28 cellular contexts compared by ENCODE assay signal in the genomic region with DNA sequence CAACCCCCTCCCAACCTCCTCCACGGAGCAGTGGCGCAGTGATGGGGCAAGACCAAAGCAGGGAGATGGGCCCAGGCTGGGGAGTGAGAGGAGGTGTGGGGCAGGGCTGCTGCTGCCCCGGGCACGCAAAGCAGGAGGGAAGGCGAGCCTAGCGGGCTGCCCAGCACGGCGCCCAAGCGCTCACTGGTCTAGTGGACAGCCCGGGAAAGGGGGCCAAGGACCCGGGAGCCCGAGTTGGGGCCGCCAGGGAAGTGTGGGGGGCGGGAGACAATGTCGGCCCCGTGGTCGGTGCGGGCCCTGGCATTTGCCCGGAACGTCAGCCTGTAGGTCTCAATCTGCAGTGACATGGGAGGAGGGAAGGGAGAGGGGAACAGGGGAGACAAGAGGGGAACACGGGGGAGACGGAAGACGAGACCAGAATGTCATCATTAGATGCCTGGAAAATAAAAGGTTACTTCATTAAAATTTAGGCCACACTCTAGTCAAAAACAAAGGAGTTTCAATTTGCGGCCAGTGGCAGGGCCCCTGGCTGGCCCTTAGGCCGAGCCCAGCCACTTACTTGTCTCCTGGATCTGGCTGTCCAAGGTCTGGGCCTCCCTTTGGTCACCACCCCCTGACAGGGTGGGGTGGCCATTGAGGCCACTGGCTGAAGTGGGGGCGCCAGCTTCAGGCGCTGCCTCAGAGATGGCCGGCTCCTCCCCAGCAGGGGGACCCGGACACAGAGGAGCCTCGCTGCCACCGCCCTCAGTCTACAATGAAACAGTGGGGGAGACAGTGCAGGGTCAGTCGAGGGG. TPM values are rescaled to one million over a fixed set of nuclear protein-coding genes. Genes with fewer than 3 reads are reported as not detected.
DNase-seq lines count a peak whose midpoint lies in the region; ATAC-seq, FAIRE-seq and TF ChIP-seq lines count a peak whose summit lies in the region.
"Had no signal": no experiment of that assay in that cellular context is flagged by ENCODE, and none has a peak within 500 bp of the region (broad histone marks: within the 10 kb centered on the region; RNA-seq: fewer than 3 reads in every experiment).

No MANE protein-coding gene starts in this region.

- H3K4me1 Mint-ChIP-seq in chondrocyte (ENCODE audit: low read depth) (no peaks in the 10 kb centered on the region), neural progenitor cell (peaks cover 3% of the 10 kb centered on the region), type B pancreatic cell (ENCODE audit: unreplicated experiment) (no peaks in the 10 kb centered on the region)
- H3K4me1 Mint-ChIP-seq: CD4-positive, CD25-positive, alpha-beta regulatory T cell had no signal

- H3K4me3 ChIP-seq in HepG2 (replicated peaks in 1 of 3; ENCODE audit: insufficient read depth in 1 of 3, low read depth in 2 of 3, low read length in 3 of 3) (no peak overlapping the region), right lobe of liver (no peak overlapping the region), neural progenitor cell (no peak overlapping the region), colonic mucosa (no peak overlapping the region)
- H3K4me3 ChIP-seq: coronary artery, GM12878, heart left ventricle had no signal

- FAIRE-seq in HepG2 (lab: Jason Lieb, UNC) = no peak
- FAIRE-seq: endometrium, GM12878, GM19239 had no signal

- H4K20me1 ChIP-seq in HepG2 (ENCODE audit: insufficient read depth, low read length) = no peaks in the 10 kb centered on the region
- no peaks in the 10 kb centered on the region for H4K20me1 ChIP-seq in neural progenitor cell (ENCODE audit: low read depth)

- H2AFZ ChIP-seq in HepG2 (ENCODE audit: low read length) (no peak overlapping the region), neural progenitor cell (replicated peaks) (no peak overlapping the region)

- DNase-seq in HepG2 (ENCODE audit: low spot score) (no peak), right lobe of liver (no peak), chondrocyte (ENCODE audit: low spot score) (peak; percentile 73), neural progenitor cell (ENCODE audit: low spot score) (peak; percentile 32), NCI-H187 (lab: John Stamatoyannopoulos, UW) (no peak), type B pancreatic cell (ENCODE audit: extremely low spot score, unreplicated experiment) (no peak), colonic mucosa (no peak)
- DNase-seq: activated CD4-positive, CD25-positive, alpha-beta regulatory T cell; activated CD8-positive, alpha-beta T cell treated with anti-CD3 and anti-CD28 coated beads, Interleukin-2, amount 10 ng/mL, durations not matched to agents 7 days and 5 days; activated naive CD4-positive, alpha-beta T cell treated with anti-CD3 and anti-CD28 coated beads, Interleukin-2, amount 50 U/mL, for 16 hours; activated T-cell treated with anti-CD3 and anti-CD28 coated beads, Interleukin-2, amount 50 U/mL, for 4 hours; aorta; CD4-positive, CD25-positive, alpha-beta regulatory T cell; DMS53; GOT3; heart left ventricle; Karpas-422; NCI-H1092 treated with DMSO at 0.1 percent for 48 hours; NCI-H2081 treated with DMSO at 0.1 percent for 48 hours; retina; stimulated activated CD8-positive, alpha-beta memory T cell treated with anti-CD3 and anti-CD28 coated beads, Interleukin-4, amount 100 ng/mL, for 48 hours had no signal

- no peak for TF ChIP-seq POLR2A in HepG2 (IDR thresholded peaks at IDR 0.05; ENCODE audit: insufficient read depth in 1 of 2, low read depth in 2 of 2, low read length in 2 of 2)
- no peak for TF ChIP-seq POLR2A in right lobe of liver (IDR thresholded peaks at IDR 0.05)

- ATAC-seq in HepG2 (peak; percentile 1; the same call in 1 of the 3 replicates), right lobe of liver (no peak), HG03196 (IDR thresholded peaks at IDR 0.05; ENCODE audit: unreplicated experiment) (no peak)
- ATAC-seq: activated CD8-positive, alpha-beta T cell treated with anti-CD3 and anti-CD28 coated beads, Interleukin-2, amount 10 ng/mL, durations not matched to agents 7 days and 5 days; activated T-cell treated with anti-CD3 and anti-CD28 coated beads, Interleukin-2, amount 50 U/mL, for 4 hours; GM12878; heart left ventricle; Panc1 had no signal

- 98% methylated on average over 26 of the region's 32 CpGs for WGBS in HepG2 (ENCODE audit: low lambda C conversion rate)
- WGBS in right lobe of liver (ENCODE audit: insufficient coverage, low coverage, low lambda C conversion rate, missing lambda C conversion rate) = 88% methylated on average over 15 of the region's 32 CpGs

- H3K4me2 ChIP-seq in HepG2 (ENCODE audit: low read depth, low read length) = no peak overlapping the region
- no peak overlapping the region for H3K4me2 ChIP-seq in neural progenitor cell

- H3F3A ChIP-seq in neural progenitor cell (ENCODE audit: low read depth) = peaks cover 30% of the 10 kb centered on the region

- H3K27me3 ChIP-seq in HepG2 (ENCODE audit: control insufficient read depth in 1 of 2, insufficient read depth in 2 of 2, low read length in 2 of 2) (no peaks in the 10 kb centered on the region), right lobe of liver (no peaks in the 10 kb centered on the region), neural progenitor cell (no peaks in the 10 kb centered on the region), colonic mucosa (no peaks in the 10 kb centered on the region)
- H3K27me3 ChIP-seq: heart left ventricle had no signal

- no peak for TF ChIP-seq RAD21 in HepG2 (CRISPR knock-in tag; IDR thresholded peaks at IDR 0.05)

- no peak for TF ChIP-seq EP300 in HepG2 (IDR thresholded peaks at IDR 0.05; ENCODE audit: low read depth in 2 of 2, low read length in 2 of 2)
- no peak for TF ChIP-seq EP300 in HepG2 (CRISPR knock-in tag; IDR thresholded peaks at IDR 0.05; ENCODE audit: borderline replicate concordance)

- H3K4me1 ChIP-seq in HepG2 (ENCODE audit: insufficient read depth, low read length) = no peaks in the 10 kb centered on the region
- no peaks in the 10 kb centered on the region for H3K4me1 ChIP-seq in right lobe of liver
- no peaks in the 10 kb centered on the region for H3K4me1 ChIP-seq in neural progenitor cell
- no peaks in the 10 kb centered on the region for H3K4me1 ChIP-seq in colonic mucosa

- no peak overlapping the region for H3K27ac ChIP-seq in HepG2 (ENCODE audit: extremely low read length, insufficient read depth, low read length)
- no peak overlapping the region for H3K27ac ChIP-seq in right lobe of liver
- no peak overlapping the region for H3K27ac ChIP-seq in neural progenitor cell
- no peak overlapping the region for H3K27ac ChIP-seq in colonic mucosa
- H3K27ac ChIP-seq: coronary artery had no signal

- no peak for TF ChIP-seq CTCF in HepG2 (CRISPR knock-in tag; IDR thresholded peaks at IDR 0.05)
- no peak for TF ChIP-seq CTCF in right lobe of liver (IDR thresholded peaks at IDR 0.05)
- peak; percentile 21 for TF ChIP-seq CTCF in chondrocyte (IDR thresholded peaks at IDR 0.05)
- peak; percentile 13 for TF ChIP-seq CTCF in neural progenitor cell (IDR thresholded peaks at IDR 0.05)
- no peak for TF ChIP-seq CTCF in type B pancreatic cell (conservative IDR thresholded peaks at IDR 0.05)
- TF ChIP-seq CTCF in colonic mucosa (IDR thresholded peaks at IDR 0.05) = no peak

- H3K36me3 Mint-ChIP-seq in chondrocyte (ENCODE audit: low read depth) (peaks cover 36% of the 10 kb centered on the region), neural progenitor cell (peaks cover 22% of the 10 kb centered on the region), type B pancreatic cell (peaks cover 4% of the 10 kb centered on the region)

- H3K36me3 ChIP-seq in HepG2 (replicated peaks in 1 of 2; ENCODE audit: control insufficient read depth in 1 of 2, insufficient read depth in 2 of 2, low read length in 2 of 2) = peaks cover 33 to 69% of the 10 kb centered on the region in 2 experiments
- peaks cover 4 to 66% (median 26%) of the 10 kb centered on the region in 4 donors for H3K36me3 ChIP-seq in right lobe of liver
- no peaks in the 10 kb centered on the region for H3K36me3 ChIP-seq in neural progenitor cell
- peaks cover 6% of the 10 kb centered on the region for H3K36me3 ChIP-seq in colonic mucosa

- no peaks in the 10 kb centered on the region for H3K9me3 ChIP-seq in HepG2 (ENCODE audit: low read length)
- no peaks in the 10 kb centered on the region for H3K9me3 ChIP-seq in right lobe of liver
- H3K9me3 ChIP-seq in neural progenitor cell (ENCODE audit: low read depth) = no peaks in the 10 kb centered on the region
- no peaks in the 10 kb centered on the region for H3K9me3 ChIP-seq in colonic mucosa
- H3K9me3 ChIP-seq: heart left ventricle had no signal

- in situ Hi-C loops in HepG2 (cut with HindIII; ENCODE audit: extremely low pct_ligation_motif_present, low pct_unique_long_range_greater_than_20kb) = loop anchor here (10.0 kb wide), 1 partner anchor 142 kb away; no protein-coding TSS in a partner anchor

- H3K79me2 ChIP-seq in HepG2 (ENCODE audit: insufficient read depth, low read length) = no peaks in the 10 kb centered on the region
- no peaks in the 10 kb centered on the region for H3K79me2 ChIP-seq in neural progenitor cell (ENCODE audit: low read depth)

- H3K4me3 Mint-ChIP-seq in chondrocyte (ENCODE audit: unreplicated experiment) = no peak overlapping the region
- H3K4me3 Mint-ChIP-seq in neural progenitor cell = no peak overlapping the region
- H3K4me3 Mint-ChIP-seq in type B pancreatic cell = no peak overlapping the region
- H3K4me3 Mint-ChIP-seq: activated CD8-positive, alpha-beta T cell treated with anti-CD3 and anti-CD28 coated beads, Interleukin-2, amount 10 ng/mL, durations not matched to agents 7 days and 5 days; activated T-cell treated with anti-CD3 and anti-CD28 coated beads, Interleukin-2, amount 50 U/mL, for 4 hours; CD4-positive, CD25-positive, alpha-beta regulatory T cell; T-helper 2 cell treated with Interferon-gamma antibody and Interleukin-4, amounts not matched to agents 5 μg/mL and 100 μg/mL, for 36 hours had no signal

- H3K9ac ChIP-seq in HepG2 (ENCODE audit: insufficient read depth, low read depth, low read length) (no peak overlapping the region), neural progenitor cell (no peak overlapping the region), colonic mucosa (ENCODE audit: low read depth in 2 of 2, low read length in 2 of 2) (no peak overlapping the region)

- BruUV-seq in HepG2 (replicated peaks; lab: Mats Ljungman, UMichigan) = no TSS peak

- intact Hi-C loops in HepG2 (cut with micrococcal nuclease; ENCODE audit: unreplicated experiment) (no loop called here), right lobe of liver (cut with DNase I) (no loop called here), colonic mucosa (cut with DNase I) (no loop called here)

- H3K9me3 Mint-ChIP-seq in chondrocyte (ENCODE audit: low read depth) (no peaks in the 10 kb centered on the region), neural progenitor cell (peaks cover 3% of the 10 kb centered on the region), type B pancreatic cell (no peaks in the 10 kb centered on the region)
- H3K9me3 Mint-ChIP-seq: activated T-cell treated with anti-CD3 and anti-CD28 coated beads, Interleukin-2, amount 50 U/mL, for 4 hours; CD4-positive, CD25-positive, alpha-beta regulatory T cell; T-helper 2 cell treated with Interferon-gamma antibody and Interleukin-4, amounts not matched to agents 5 μg/mL and 100 μg/mL, for 36 hours had no signal

- POLR2A ChIA-PET in HepG2 (lab: Yijun Ruan, JAX) = no interaction called here

- CTCF ChIA-PET in HepG2 (lab: Yijun Ruan, JAX; ENCODE audit: low intra/inter-chr PET ratio, low total read pairs) = no interaction called here

- H3K27me3 Mint-ChIP-seq in chondrocyte (ENCODE audit: low read depth) (no peaks in the 10 kb centered on the region), neural progenitor cell (ENCODE audit: insufficient read depth, low read depth) (peaks cover 10% of the 10 kb centered on the region), type B pancreatic cell (no peaks in the 10 kb centered on the region)
- H3K27me3 Mint-ChIP-seq: CD4-positive, CD25-positive, alpha-beta regulatory T cell had no signal

- H3K27ac Mint-ChIP-seq in chondrocyte (ENCODE audit: unreplicated experiment) (no peak overlapping the region), neural progenitor cell (no peak overlapping the region), type B pancreatic cell (no peak overlapping the region)
- H3K27ac Mint-ChIP-seq: activated CD8-positive, alpha-beta T cell treated with anti-CD3 and anti-CD28 coated beads, Interleukin-2, amount 10 ng/mL, durations not matched to agents 7 days and 5 days; T-helper 2 cell treated with Interferon-gamma antibody and Interleukin-4, amounts not matched to agents 5 μg/mL and 100 μg/mL, for 36 hours had no signal

RNA-seq across cellular contexts. Expression of a gene that starts 49.9 kb away (rescaled TPM):
- total RNA-seq in HepG2 (2016; rRNA removed; fragmentation: Illumina TruSeq; extraction: Trizol) (45.6 and 59.4 TPM in 2 replicates), right lobe of liver (10 to 100 TPM; 20.1 to 40.9 (median 28.7) TPM), chondrocyte (44.8 to 73.7 TPM (median 47.5 TPM) in 3 replicates), neural progenitor cell (ENCODE audit: low replicate concordance) (70.9 and 116 TPM in 2 replicates), type B pancreatic cell (ENCODE audit: low replicate concordance) (64.2 and 99.5 TPM in 2 replicates), colonic mucosa (10 to 100 TPM; 33.8 to 72.8 TPM)
- total RNA-seq in HepG2 (2016; cell fraction: cytosol; rRNA removed; fragmentation: Illumina TruSeq; extraction: Trizol; ENCODE audit: low read depth) = 13.6 and 17.0 TPM in 2 replicates
- total RNA-seq in HepG2 (2016; cell fraction: insoluble cytoplasmic fraction; rRNA removed; fragmentation: Illumina TruSeq; extraction: Trizol) = 38.6 and 62.5 TPM in 2 replicates
- 22.4 and 24.3 TPM in 2 replicates for total RNA-seq in HepG2 (2016; cell fraction: membrane; rRNA removed; fragmentation: Illumina TruSeq; extraction: Trizol)
- 62.9 and 74.7 TPM in 2 replicates for total RNA-seq in HepG2 (2016; cell fraction: nucleus; rRNA removed; fragmentation: Illumina TruSeq; extraction: Trizol)
- 30.6 and 40.7 TPM in 2 replicates for polyA plus RNA-seq in HepG2 (2011; rRNA removed)
- 28.3 and 39.0 TPM in 2 replicates for polyA plus RNA-seq in HepG2 (2011; cell fraction: cytosol; rRNA removed)
- 163 and 197 TPM in 2 replicates for polyA plus RNA-seq in HepG2 (2011; cell fraction: nucleus; rRNA removed)
- polyA plus RNA-seq in HepG2 (2012) = 24.2 and 29.1 TPM in 2 replicates
- 11.0 and 12.5 TPM in 2 replicates for polyA plus RNA-seq in HepG2 (2016; cell fraction: cytosol; fragmentation: Illumina TruSeq; extraction: Trizol; ENCODE audit: low read depth)
- polyA plus RNA-seq in HepG2 (2016; cell fraction: insoluble cytoplasmic fraction; fragmentation: Illumina TruSeq; extraction: Trizol; ENCODE audit: low read depth) = 25.7 and 33.1 TPM in 2 replicates
- polyA plus RNA-seq in HepG2 (2016; cell fraction: membrane; fragmentation: Illumina TruSeq; extraction: Trizol; ENCODE audit: low read depth) = 9.0 and 9.5 TPM in 2 replicates
- 92.0 and 98.7 TPM in 2 replicates for polyA plus RNA-seq in HepG2 (2016; cell fraction: nucleus; fragmentation: Illumina TruSeq; extraction: Trizol; ENCODE audit: insufficient read depth, low read depth)
- 105 and 153 TPM in 2 replicates for polyA minus RNA-seq in HepG2 (2011; rRNA and poly(A)+ RNA removed; ENCODE audit: low replicate concordance)
- 32.0 and 32.5 TPM in 2 replicates for polyA minus RNA-seq in HepG2 (2011; cell fraction: cytosol; rRNA and poly(A)+ RNA removed)
- polyA minus RNA-seq in HepG2 (2011; cell fraction: nucleus; rRNA and poly(A)+ RNA removed) = 66.0 and 72.5 TPM in 2 replicates

Comparison
In these comparisons a context has a peak if more than half of its experiments do, and no peak if none do; other contexts are left out.
1. DNase-seq: peak in chondrocyte (single experiment) and neural progenitor cell (single experiment); none in HepG2 (single experiment), right lobe of liver (0 of 3), NCI-H187 (0 of 2), type B pancreatic cell (single experiment) and colonic mucosa (single experiment).
2. CTCF ChIP-seq: peak in chondrocyte (single experiment) and neural progenitor cell (single experiment); none in HepG2 (single experiment), right lobe of liver (0 of 4), type B pancreatic cell (single experiment) and colonic mucosa (single experiment).